ENCODE assay signal across 8 cellular contexts in genomic region chr7:91264083-91264923, GRCh38. TPM values are rescaled to one million over a fixed set of nuclear protein-coding genes. Genes with fewer than 3 reads are reported as not detected.
A peak's percentile ranks its signal among the peaks of the same experiment; 100 is the strongest.
DNase-seq lines count a peak whose midpoint lies in the region; ATAC-seq, FAIRE-seq and TF ChIP-seq lines count a peak whose summit lies in the region.

TSS of gene FZD1 (plus strand) at chr7:91264433. CDS start at chr7:91264881, 448 bp downstream.

- H3K4me1 ChIP-seq in SJCRH30 = peaks cover 7% of the 10 kb centered on the region
- H3K4me1 ChIP-seq in K562 (replicated peaks in 1 of 2; ENCODE audit: control insufficient read depth in 2 of 2, insufficient read depth in 2 of 2, low read length in 2 of 2) = peaks cover 3 to 37% of the 10 kb centered on the region in 2 experiments; a peak in 3 of 5 replicates

- no TSS peak for BruUV-seq in K562 (replicated peaks; lab: Mats Ljungman, UMichigan)

- peak within 1 kb of the TSS; percentile 83 for H3K4me2 ChIP-seq in K562 (ENCODE audit: insufficient read depth, low read length)

- ATAC-seq in HG02623 (IDR thresholded peaks at IDR 0.05; ENCODE audit: unreplicated experiment) = peak; percentile 91
- ATAC-seq in K562 = peak; percentile 94

- no peaks in the 10 kb centered on the region for H3K9me1 ChIP-seq in K562 (ENCODE audit: control insufficient read depth, insufficient read depth, low read length)

- under 1% methylated on average over 70 of the region's 89 CpGs for WGBS in K562 (ENCODE audit: insufficient coverage, low coverage, missing lambda C conversion rate)

- peak within 1 kb of the TSS; percentile 79 to 91 for H3K9ac ChIP-seq in K562 (ENCODE audit: insufficient read depth in 1 of 2, low read depth in 2 of 2, low read length in 2 of 2)

- CTCF ChIA-PET in K562 (lab: Yijun Ruan, JAX; ENCODE audit: low intra/inter-chr PET ratio) = interaction anchor here (0.7 kb wide), 1 partner anchor 371 kb away, joined by 6 read pairs; no protein-coding TSS in a partner anchor

- FAIRE-seq in K562 (lab: Jason Lieb, UNC) = peak; percentile 91

- POLR2A ChIA-PET in K562 (lab: Yijun Ruan, JAX) = interaction anchor here (0.6 to 1.2 kb wide), 2 partner anchors 13 to 995 kb away, joined by 3 read pairs; no protein-coding TSS in a partner anchor

- TF ChIP-seq RAD21 in K562 (CRISPR knock-in tag; conservative IDR thresholded peaks at IDR 0.05 in 1 of 2, IDR thresholded peaks at IDR 0.05 in 1 of 2) = peak in 1 of 2 experiments; percentile 16; a peak in 3 of 4 replicates

- TF ChIP-seq CTCF in GM13976 (IDR thresholded peaks at IDR 0.05; ENCODE audit: borderline replicate concordance, control extremely low read depth, extremely low read depth, insufficient read depth, missing control alignments) = no peak
- no peak for TF ChIP-seq CTCF in K562 (IDR thresholded peaks at IDR 0.05 in 2 of 3, conservative IDR thresholded peaks at IDR 0.05 in 1 of 3; ENCODE audit: insufficient read depth in 2 of 3, low read depth in 1 of 3, low read length in 3 of 3)

- peak; percentile 62 for TF ChIP-seq EP300 in K562 (IDR thresholded peaks at IDR 0.05; ENCODE audit: low read length)

- H3K27me3 ChIP-seq in SJCRH30 (no peaks in the 10 kb centered on the region), K562 (ENCODE audit: control insufficient read depth in 2 of 2, insufficient read depth in 2 of 2, low read length in 2 of 2) (no peaks in the 10 kb centered on the region)

- TF ChIP-seq POLR2A in K562 (conservative IDR thresholded peaks at IDR 0.05) = peak; percentile 89

- H3K79me2 ChIP-seq in K562 (ENCODE audit: control insufficient read depth, insufficient read depth, low read length) = peaks cover 9% of the 10 kb centered on the region; the same call in 2 of the 3 replicates

- H3K4me3 ChIP-seq in SJCRH30 = peak within 1 kb of the TSS; percentile 87
- peak within 1 kb of the TSS; percentile 80 for H3K4me3 ChIP-seq in K562

- H4K20me1 ChIP-seq in K562 (replicated peaks; ENCODE audit: control insufficient read depth, insufficient read depth, low read length) = no peaks in the 10 kb centered on the region

- H3K36me3 ChIP-seq in SJCRH30 = peaks cover 7% of the 10 kb centered on the region
- H3K36me3 ChIP-seq in K562 (ENCODE audit: control insufficient read depth, insufficient read depth, low read length) = no peaks in the 10 kb centered on the region

- peak within 1 kb of the TSS; percentile 90 for H3K27ac ChIP-seq in SJCRH30
- peak within 1 kb of the TSS; percentile 77 for H3K27ac ChIP-seq in K562 (ENCODE audit: extremely low read depth, low read depth, low read length)

- H3K9me3 ChIP-seq in SJCRH30 (replicated peaks) (no peaks in the 10 kb centered on the region), K562 (replicated peaks; ENCODE audit: control insufficient read depth, insufficient read depth, low read depth, low read length) (no peaks in the 10 kb centered on the region)

- intact Hi-C loops in K562 (cut with micrococcal nuclease) = loop anchor here (1.0 to 10.0 kb wide), 2 partner anchors 36 to 600 kb away; no protein-coding TSS in a partner anchor

- in situ Hi-C loops in GM13976 (cut with MboI; ENCODE audit: low sequenced_read_pairs, unreplicated experiment) (no loop called here), K562 (cut with MboI) (no loop called here)

- H2AFZ ChIP-seq in K562 (ENCODE audit: low read depth, low read length) = peak within 1 kb of the TSS; percentile 94

- peak; percentile 90 for DNase-seq in GM13976 (ENCODE audit: low spot score)
- DNase-seq in NAMALWA (ENCODE audit: low spot score) = peak; percentile 96
- DNase-seq in SJCRH30 = peak; percentile 99
- DNase-seq in K562 (ENCODE audit: extremely low read depth in 1 of 4, low spot score in 3 of 4) = peak; percentile 90 to 99 (median 91)
- DNase-seq in hypothalamus (lab: John Stamatoyannopoulos, UW) = peak; percentile 41 to 98 (median 94)
- peak; percentile 97 for DNase-seq in putamen (ENCODE audit: low spot score)
- no peak for DNase-seq in NK-92 treated with Interleukin-12 subunit alpha and Interleukin-12 subunit beta, amount 100 ng/mL, for 24 hours (lab: John Stamatoyannopoulos, UW)

TF ChIP-seq in K562, 482 proteins besides CTCF, POLR2A, EP300 and RAD21 (continues in another document):
- TF ChIP-seq MED1 (CRISPR knock-in tag; IDR thresholded peaks at IDR 0.05; ENCODE audit: borderline replicate concordance) (no peak), ZNF311 (CRISPR knock-in tag; IDR thresholded peaks at IDR 0.05) (no peak), BHLHE40 (IDR thresholded peaks at IDR 0.05; ENCODE audit: low read length) (peak; percentile 54; the same call in 1 of the 2 replicates), MEF2A (IDR thresholded peaks at IDR 0.05; ENCODE audit: control insufficient read depth, low read depth, low read length) (no peak), YBX1 (IDR thresholded peaks at IDR 0.05) (no peak), ARHGAP35 (IDR thresholded peaks at IDR 0.05; ENCODE audit: partially characterized antibody) (no peak), ZNF444 (CRISPR knock-in tag; IDR thresholded peaks at IDR 0.05) (no peak), E2F4 (CRISPR knock-in tag; IDR thresholded peaks at IDR 0.05; ENCODE audit: low read depth) (no peak), ZSCAN32 (CRISPR knock-in tag; IDR thresholded peaks at IDR 0.05) (no peak), BCOR (IDR thresholded peaks at IDR 0.05) (peak; percentile 96), THAP7 (CRISPR knock-in tag; IDR thresholded peaks at IDR 0.05) (no peak), CSDE1 (IDR thresholded peaks at IDR 0.05) (no peak), ZBTB1 (CRISPR knock-in tag; IDR thresholded peaks at IDR 0.05; ENCODE audit: borderline replicate concordance, low read depth) (peak; percentile 33; the same call in 1 of the 2 replicates), NCOA1 (IDR thresholded peaks at IDR 0.05; ENCODE audit: low read depth) (peak; percentile 87), MAFK (IDR thresholded peaks at IDR 0.05; ENCODE audit: low read length) (peak; percentile 18; the same call in 1 of the 2 replicates), ZNF583 (CRISPR knock-in tag; IDR thresholded peaks at IDR 0.05) (no peak), ZFP91 (CRISPR knock-in tag; IDR thresholded peaks at IDR 0.05) (no peak), TEAD1 (CRISPR knock-in tag; IDR thresholded peaks at IDR 0.05) (peak in 1 of 2 experiments; percentile 47; a peak in 1 of 4 replicates), PTTG1 (tag; IDR thresholded peaks at IDR 0.05; ENCODE audit: low read depth) (no peak), SIN3B (IDR thresholded peaks at IDR 0.05; ENCODE audit: low read depth) (peak; percentile 45), SREBF2 (CRISPR knock-in tag; IDR thresholded peaks at IDR 0.05) (no peak), TCF15 (CRISPR knock-in tag; IDR thresholded peaks at IDR 0.05) (no peak)

RNA-seq across cellular contexts. Expression of gene FZD1, which starts in this region (rescaled TPM):
- total RNA-seq in SJCRH30 (2014; rRNA removed; shearing (Covaris generic)) = 20.8 and 23.4 TPM in 2 replicates
- total RNA-seq in K562 (2011; cell fraction: chromatin; rRNA removed; ENCODE audit: low replicate concordance) = 2.7 and 4.4 TPM in 2 replicates
- total RNA-seq in K562 (2011; cell fraction: nucleolus; rRNA removed) = 7.2 and 7.8 TPM in 2 replicates
- total RNA-seq in K562 (2011; cell fraction: nucleoplasm; rRNA removed) = 4.8 and 5.5 TPM in 2 replicates
- 3.7 and 4.4 TPM in 2 replicates for total RNA-seq in K562 (2014; rRNA removed)
- total RNA-seq in K562 (2014; rRNA removed; fragmentation: Illumina TruSeq; extraction: Trizol) = 1.8 and 1.9 TPM in 2 replicates
- 2.4 and 2.5 TPM in 2 replicates for total RNA-seq in K562 (2015; rRNA removed; fragmentation: Illumina TruSeq; extraction: Trizol)
- total RNA-seq in K562 (2021) = 4.9 and 5.1 TPM in 2 replicates
- 0.60 and 1.0 TPM in 2 replicates for polyA plus RNA-seq in K562 (2011; rRNA removed)
- polyA plus RNA-seq in K562 (2011; cell fraction: cytosol; rRNA removed) = 0.75 and 2.3 TPM in 2 replicates
- polyA plus RNA-seq in K562 (2011; cell fraction: nucleus; rRNA removed) = 0.86 and 1.7 TPM in 2 replicates
- 2.5 and 2.8 TPM in 2 replicates for polyA plus RNA-seq in K562 (2012)
- polyA plus RNA-seq in K562 (2014; fragmentation: Illumina TruSeq; extraction: Trizol) = 1.7 and 2.1 TPM in 2 replicates
- polyA plus RNA-seq in K562 (2014; fragmentation: Nextera tagmentation; extraction: Ambion mirVana) = under 1 TPM; 0.25 to 0.27 TPM
- polyA plus RNA-seq in K562 (2014; rRNA removed) = 2.7 and 3.0 TPM in 2 replicates
- polyA minus RNA-seq in K562 (2011; rRNA and poly(A)+ RNA removed) = 0.93 and 1.8 TPM in 2 replicates
- 2.3 and 2.6 TPM in 2 replicates for polyA minus RNA-seq in K562 (2011; cell fraction: cytosol; rRNA and poly(A)+ RNA removed)
- polyA minus RNA-seq in K562 (2011; cell fraction: nucleus; rRNA and poly(A)+ RNA removed) = 3.0 and 3.4 TPM in 2 replicates
